Comparison of ENCODE assay signal across 1 cellular context in the genomic region with DNA sequence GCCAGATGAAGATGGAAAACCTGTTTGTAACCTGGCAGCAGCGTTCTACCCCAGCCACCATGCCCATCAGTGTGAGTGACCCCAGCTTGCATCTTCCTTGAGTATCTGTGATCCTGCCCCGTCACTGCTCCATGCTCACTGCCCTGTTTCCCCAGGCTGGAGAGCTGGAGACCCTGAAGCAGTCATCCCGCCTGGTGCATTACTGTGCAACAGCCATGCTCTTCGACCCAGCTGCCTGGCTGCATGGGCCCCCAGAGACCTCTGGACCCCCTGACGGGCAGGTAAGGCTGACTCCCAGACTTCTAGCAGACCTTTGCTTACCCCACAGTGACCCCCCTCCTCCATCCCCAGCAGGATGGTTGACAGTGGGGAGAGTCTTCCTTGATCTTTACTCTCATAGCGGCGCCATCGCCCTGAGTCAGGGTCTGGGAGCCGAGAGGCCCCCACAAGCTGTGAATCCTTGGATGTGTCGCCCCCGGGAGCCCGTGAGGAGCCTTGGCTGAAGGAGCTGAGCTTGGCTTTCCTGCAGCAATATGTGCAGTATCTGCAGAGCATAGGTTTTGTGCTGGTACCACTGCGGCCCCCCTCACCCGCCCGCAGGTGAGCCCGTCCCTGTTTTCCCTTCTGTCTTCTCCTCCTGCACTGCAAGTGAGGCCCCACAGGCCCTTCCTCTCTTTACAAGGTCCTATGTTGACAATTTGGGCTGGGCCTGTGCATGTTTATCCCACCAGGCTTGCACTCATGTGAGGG.
TF ChIP-seq lines count a peak whose summit lies in the region.

No MANE protein-coding gene starts in this region.

TF ChIP-seq in K562, 482 proteins besides CTCF, POLR2A, EP300 and RAD21:
- 0 out of 2 replicates have a peak, but pooled peaks have one; percentile 22 for TF ChIP-seq POLR2G (IDR thresholded peaks at IDR 0.05; ENCODE audit: low read depth, low read length)
- TF ChIP-seq EGR1 (conservative IDR thresholded peaks at IDR 0.05): no peak
- TF ChIP-seq WHSC1 (IDR thresholded peaks at IDR 0.05; ENCODE audit: low read length): no peak
- no peak for TF ChIP-seq KDM1A (IDR thresholded peaks at IDR 0.05)
- no peak for TF ChIP-seq XRCC5 (IDR thresholded peaks at IDR 0.05; ENCODE audit: low read depth, low read length)
- no peak for TF ChIP-seq ZBED1 (IDR thresholded peaks at IDR 0.05)
- TF ChIP-seq, protein P1, sequence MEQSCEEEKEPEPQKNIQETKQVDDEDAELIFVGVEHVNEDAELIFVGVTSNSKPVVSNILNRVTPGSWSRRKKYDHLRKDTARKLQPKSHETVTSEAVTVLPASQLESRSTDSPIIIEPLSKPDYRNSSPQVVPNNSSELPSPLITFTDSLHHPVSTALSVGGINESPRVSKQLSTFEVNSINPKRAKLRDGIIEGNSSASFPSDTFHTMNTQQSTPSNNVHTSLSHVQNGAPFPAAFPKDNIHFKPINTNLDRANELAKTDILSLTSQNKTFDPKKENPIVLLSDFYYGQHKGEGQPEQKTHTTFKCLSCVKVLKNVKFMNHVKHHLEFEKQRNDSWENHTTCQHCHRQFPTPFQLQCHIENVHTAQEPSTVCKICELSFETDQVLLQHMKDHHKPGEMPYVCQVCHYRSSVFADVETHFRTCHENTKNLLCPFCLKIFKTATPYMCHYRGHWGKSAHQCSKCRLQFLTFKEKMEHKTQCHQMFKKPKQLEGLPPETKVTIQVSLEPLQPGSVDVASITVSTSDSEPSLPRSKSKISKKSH (CRISPR knock-in tag; IDR thresholded peaks at IDR 0.05): no peak
- no peak for TF ChIP-seq SNRNP70 (optimal IDR thresholded peaks at IDR 0.05; ENCODE audit: low read depth, low read length)
